ENCODE assay signal across 17 cellular contexts in genomic region chr16:70575376-70575775, GRCh38. TPM values are rescaled to one million over a fixed set of nuclear protein-coding genes. Genes with fewer than 3 reads are reported as not detected.
DNase-seq lines count a peak whose midpoint lies in the region; ATAC-seq and TF ChIP-seq lines count a peak whose summit lies in the region.
"Had no signal": no experiment of that assay in that cellular context is flagged by ENCODE, and none has a peak within 500 bp of the region (broad histone marks: within the 10 kb centered on the region; RNA-seq: fewer than 3 reads in every experiment).

No MANE protein-coding gene starts in this region.

- H3K9ac ChIP-seq in GM23248 (no peak overlapping the region; the same call in 1 of the 2 replicates), neural progenitor cell (no peak overlapping the region)

- H2AFZ ChIP-seq in GM23248 = no peak overlapping the region
- H2AFZ ChIP-seq in neural progenitor cell (replicated peaks) = no peak overlapping the region

- no peak for ATAC-seq in central memory CD8-positive, alpha-beta T cell (replicated peaks; ENCODE audit: extremely low read depth, poor library complexity, severe bottlenecking)
- ATAC-seq in HG02970 (IDR thresholded peaks at IDR 0.05; ENCODE audit: low FRiP score, unreplicated experiment) = no peak
- no peak for ATAC-seq in HG03469 (IDR thresholded peaks at IDR 0.05; ENCODE audit: unreplicated experiment)
- ATAC-seq: effector memory CD8-positive, alpha-beta T cell; pancreas had no signal

- H4K20me1 ChIP-seq in GM23248 (ENCODE audit: insufficient read depth) (no peaks in the 10 kb centered on the region), neural progenitor cell (ENCODE audit: low read depth) (peaks cover 14% of the 10 kb centered on the region)

- no peaks in the 10 kb centered on the region for H3K9me3 ChIP-seq in AG04450 (ENCODE audit: control insufficient read depth, insufficient read depth, low read length)
- no peaks in the 10 kb centered on the region for H3K9me3 ChIP-seq in GM23248 (ENCODE audit: low read depth)
- H3K9me3 ChIP-seq in neural progenitor cell (ENCODE audit: low read depth) = no peaks in the 10 kb centered on the region
- H3K9me3 ChIP-seq: pancreas, SJSA1, thyroid gland had no signal

- H3K9me3 Mint-ChIP-seq in central memory CD8-positive, alpha-beta T cell = no peaks in the 10 kb centered on the region
- no peaks in the 10 kb centered on the region for H3K9me3 Mint-ChIP-seq in neural progenitor cell
- H3K9me3 Mint-ChIP-seq: brain; CD4-positive, CD25-positive, alpha-beta regulatory T cell; effector memory CD8-positive, alpha-beta T cell; mesothelial cell of epicardium had no signal

- H3K27me3 ChIP-seq in AG04450 (ENCODE audit: control insufficient read depth, insufficient read depth, low read length) = no peaks in the 10 kb centered on the region
- no peaks in the 10 kb centered on the region for H3K27me3 ChIP-seq in GM23248 (replicated peaks; ENCODE audit: insufficient read depth)
- no peaks in the 10 kb centered on the region for H3K27me3 ChIP-seq in neural progenitor cell
- H3K27me3 ChIP-seq: pancreas, SJSA1, thyroid gland had no signal

- H3K4me2 ChIP-seq in GM23248 (ENCODE audit: unreplicated experiment) (no peak overlapping the region), neural progenitor cell (no peak overlapping the region)

- no peaks in the 10 kb centered on the region for H3K9me2 ChIP-seq in GM23248 (ENCODE audit: insufficient read depth)

- H3K4me1 Mint-ChIP-seq in central memory CD8-positive, alpha-beta T cell = peaks cover 16% of the 10 kb centered on the region
- peaks cover 3% of the 10 kb centered on the region for H3K4me1 Mint-ChIP-seq in neural progenitor cell

- no peaks in the 10 kb centered on the region for H3K27me3 Mint-ChIP-seq in central memory CD8-positive, alpha-beta T cell
- H3K27me3 Mint-ChIP-seq in neural progenitor cell (ENCODE audit: insufficient read depth, low read depth) = peaks cover 2% of the 10 kb centered on the region
- H3K27me3 Mint-ChIP-seq: brain; CD4-positive, CD25-positive, alpha-beta regulatory T cell; effector memory CD8-positive, alpha-beta T cell had no signal

- H3K4me1 ChIP-seq in GM23248 (ENCODE audit: insufficient read depth) (peaks cover 55% of the 10 kb centered on the region), neural progenitor cell (no peaks in the 10 kb centered on the region)
- H3K4me1 ChIP-seq: pancreas had no signal

- POLR2A ChIA-PET in AG04450 (lab: Yijun Ruan, JAX) = interaction anchor here (1.7 kb wide), 1 partner anchor 22 kb away, joined by 9 read pairs; no protein-coding TSS in a partner anchor

- H3K36me3 Mint-ChIP-seq in central memory CD8-positive, alpha-beta T cell (ENCODE audit: insufficient read depth) = peaks cover 40% of the 10 kb centered on the region
- H3K36me3 Mint-ChIP-seq in neural progenitor cell = peaks cover 24% of the 10 kb centered on the region

- peak overlapping the region; percentile 52 for H3K27ac ChIP-seq in AG04450 (ENCODE audit: low read depth, low read length)
- H3K27ac ChIP-seq in GM23248 = 0 out of 2 replicates have a peak overlapping the region, but pooled peaks have one; percentile 69
- H3K27ac ChIP-seq in neural progenitor cell = peak overlapping the region; percentile 75
- H3K27ac ChIP-seq: pancreas, SJSA1 had no signal

- H3F3A ChIP-seq in GM23248 (ENCODE audit: insufficient read depth) (peaks cover 61% of the 10 kb centered on the region), neural progenitor cell (ENCODE audit: low read depth) (peaks cover 61% of the 10 kb centered on the region)

- H3K4me3 Mint-ChIP-seq in central memory CD8-positive, alpha-beta T cell = no peak overlapping the region
- no peak overlapping the region for H3K4me3 Mint-ChIP-seq in neural progenitor cell
- H3K4me3 Mint-ChIP-seq: brain; CD4-positive, CD25-positive, alpha-beta regulatory T cell; effector memory CD8-positive, alpha-beta T cell; mesothelial cell of epicardium had no signal

- DNase-seq in AG04450 (ENCODE audit: low read depth, low spot score) (no peak), GM23248 (no peak), neural progenitor cell (ENCODE audit: low spot score) (no peak), C1 segment of cervical spinal cord (lab: John Stamatoyannopoulos, UW) (no peak), NCI-H2227 treated with DMSO at 0.1 percent for 48 hours (lab: John Stamatoyannopoulos, UW) (no peak)
- no peak for DNase-seq in central memory CD8-positive, alpha-beta T cell (ENCODE audit: low spot score in 2 of 2)
- DNase-seq: activated effector memory CD4-positive, alpha-beta T cell treated with anti-CD3 and anti-CD28 coated beads, Interleukin-2, amount 50 U/mL, for 16 hours; CD4-positive, CD25-positive, alpha-beta regulatory T cell; effector memory CD8-positive, alpha-beta T cell; NCI-H2171 treated with DMSO at 0.1 percent for 48 hours; pancreas; thyroid gland had no signal

- no peaks in the 10 kb centered on the region for H3K79me2 ChIP-seq in GM23248 (ENCODE audit: insufficient read depth)
- H3K79me2 ChIP-seq in neural progenitor cell (ENCODE audit: low read depth) = no peaks in the 10 kb centered on the region

- no peak overlapping the region for H3K4me3 ChIP-seq in AG04450 (ENCODE audit: low read depth, low read length)
- no peak overlapping the region for H3K4me3 ChIP-seq in GM23248
- H3K4me3 ChIP-seq in neural progenitor cell = no peak overlapping the region
- H3K4me3 ChIP-seq: pancreas, SJSA1, thyroid gland had no signal

- H3K27ac Mint-ChIP-seq in central memory CD8-positive, alpha-beta T cell (ENCODE audit: low read depth) = peak overlapping the region; percentile 25
- no peak overlapping the region for H3K27ac Mint-ChIP-seq in neural progenitor cell

- TF ChIP-seq CTCF in AG04450 (IDR thresholded peaks at IDR 0.05; ENCODE audit: low read depth, low read length) (no peak), neural progenitor cell (IDR thresholded peaks at IDR 0.05) (no peak)

- WGBS in GM23248 (ENCODE audit: low coverage in 1 of 2, low lambda C conversion rate in 2 of 2, missing lambda C conversion rate in 2 of 2), 2 experiments = 79 to 84% methylated on average over 7 of the region's 7 CpGs

- peaks cover 24% of the 10 kb centered on the region for H3K36me3 ChIP-seq in GM23248 (ENCODE audit: low read depth)
- peaks cover 4% of the 10 kb centered on the region for H3K36me3 ChIP-seq in neural progenitor cell

- CTCF ChIA-PET in AG04450 (lab: Charles Lee) = interaction anchor here (0.7 kb wide), 1 partner anchor 64 kb away, joined by 4 read pairs; no protein-coding TSS in a partner anchor

- in situ Hi-C loops in GM23248 (cut with MboI) = no loop called here

RNA-seq across cellular contexts. Expression of gene SF3B3, which starts 51.8 kb away (rescaled TPM):
- polyA plus RNA-seq in AG04450 (2011; rRNA removed) (139 and 169 TPM in 2 replicates), GM23248 (2016; fragmentation: Nextera tagmentation; extraction: Ambion mirVana) (185 TPM in 2 replicates)
- polyA minus RNA-seq in AG04450 (2011; rRNA and poly(A)+ RNA removed) = 200 and 213 TPM in 2 replicates
- 69.3 and 166 TPM in 2 replicates for total RNA-seq in GM23248 (2014; rRNA removed; shearing (Covaris generic))
- total RNA-seq in neural progenitor cell (ENCODE audit: low replicate concordance) = 188 and 314 TPM in 2 replicates

RNA-seq across cellular contexts. Expression of gene COG4, which starts 52.0 kb away (rescaled TPM):
- polyA plus RNA-seq in AG04450 (2011; rRNA removed) = 50.6 and 51.8 TPM in 2 replicates
- 54.6 and 72.7 TPM in 2 replicates for polyA minus RNA-seq in AG04450 (2011; rRNA and poly(A)+ RNA removed)
- total RNA-seq in GM23248 (2014; rRNA removed; shearing (Covaris generic)) = 66.4 and 83.2 TPM in 2 replicates
- polyA plus RNA-seq in GM23248 (2016; fragmentation: Nextera tagmentation; extraction: Ambion mirVana) = 59.0 and 60.6 TPM in 2 replicates
- total RNA-seq in neural progenitor cell (ENCODE audit: low replicate concordance) = 62.4 and 79.8 TPM in 2 replicates
